ENCODE assay signal across 16 cellular contexts in genomic region chr10:34252111-34252510, GRCh38.
DNase-seq lines count a peak whose midpoint lies in the region; ATAC-seq and TF ChIP-seq lines count a peak whose summit lies in the region.
"Had no signal": no experiment of that assay in that cellular context is flagged by ENCODE, and none has a peak within 500 bp of the region (broad histone marks: within the 10 kb centered on the region; RNA-seq: fewer than 3 reads in every experiment).

No MANE protein-coding gene starts in this region.

- H3K4me1 ChIP-seq in heart left ventricle: peaks cover 0 to 10% (median 0%) of the 10 kb centered on the region in 12 donors

- intact Hi-C loops in heart left ventricle (cut with DNase I): no loop called here

- no peaks in the 10 kb centered on the region for H3K36me3 ChIP-seq in heart left ventricle
- H3K36me3 ChIP-seq: BE2C had no signal

- no peak for TF ChIP-seq POLR2A in heart left ventricle (IDR thresholded peaks at IDR 0.05)

- no peaks in the 10 kb centered on the region for H3K9me3 ChIP-seq in heart left ventricle
- H3K9me3 ChIP-seq: BE2C, sigmoid colon had no signal

- H3K27ac ChIP-seq in heart left ventricle: no peak overlapping the region
- H3K27ac ChIP-seq: sigmoid colon had no signal

- H3K27me3 ChIP-seq in heart left ventricle: no peaks in the 10 kb centered on the region
- H3K27me3 ChIP-seq: BE2C, sigmoid colon had no signal

- DNase-seq in DMS53 treated with DMSO at 0.1 percent for 48 hours (lab: John Stamatoyannopoulos, UW; ENCODE audit: unreplicated experiment): peak; percentile 75
- DNase-seq in NCI-H510A treated with DMSO at 0.1 percent for 48 hours (lab: John Stamatoyannopoulos, UW): peak; percentile 21
- peak in 3 of 5 donors; percentile 11 to 69 (median 22) for DNase-seq in heart left ventricle
- peak; percentile 59 for DNase-seq in mucosa of gallbladder (ENCODE audit: low spot score)
- no peak for DNase-seq in DMS114 treated with DMSO at 0.1 percent for 48 hours (lab: John Stamatoyannopoulos, UW; ENCODE audit: unreplicated experiment)
- DNase-seq in AG08396 (ENCODE audit: low spot score): no peak
- no peak for DNase-seq in activated CD8-positive, alpha-beta memory T cell treated with anti-CD3 and anti-CD28 coated beads, Interleukin-2, amount 50 U/mL, for 4 hours
- DNase-seq: activated B cell treated with CpG ODN at 0.5 μM for 24 hours; activated effector memory CD4-positive, alpha-beta T cell treated with Interleukin-2 at 50 U/mL for 16 hours; BE2C; NCI-H187 treated with DMSO at 0.1 percent for 48 hours; RPMI8226; sigmoid colon; stimulated activated CD4-positive, alpha-beta T cell treated with anti-CD3 and anti-CD28 coated beads, Interleukin-4, amount 100 ng/mL, for 24 hours; T-helper 1 cell had no signal

- TF ChIP-seq CTCF in heart left ventricle (IDR thresholded peaks at IDR 0.05): no peak

- ATAC-seq in heart left ventricle (peak in 3 of 4 donors; percentile 80 to 92 (median 87)), GM18873 (IDR thresholded peaks at IDR 0.05; ENCODE audit: low FRiP score, unreplicated experiment) (no peak)

- WGBS in heart left ventricle, 4 donors: 43 to 49% (median 47%) methylated on average over 7 of the region's 7 CpGs

- no peak overlapping the region for H3K4me3 ChIP-seq in heart left ventricle
- H3K4me3 ChIP-seq: sigmoid colon had no signal

Comparison
In these comparisons a context has a peak if more than half of its experiments do, and no peak if none do; other contexts are left out.
1. DNase-seq: peak in DMS53 treated with DMSO at 0.1 percent for 48 hours (single experiment), NCI-H510A treated with DMSO at 0.1 percent for 48 hours (single experiment), heart left ventricle (3 of 5) and mucosa of gallbladder (single experiment); none in DMS114 treated with DMSO at 0.1 percent for 48 hours (single experiment), AG08396 (single experiment) and activated CD8-positive, alpha-beta memory T cell treated with anti-CD3 and anti-CD28 coated beads, Interleukin-2, amount 50 U/mL, for 4 hours (single experiment).